17 cellular contexts compared by ENCODE assay signal in genomic region chr11:44622190-44622650, GRCh38. TPM values are rescaled to one million over a fixed set of nuclear protein-coding genes. Genes with fewer than 3 reads are reported as not detected.
A peak's percentile ranks its signal among the peaks of the same experiment; 100 is the strongest.
DNase-seq lines count a peak whose midpoint lies in the region; ATAC-seq, FAIRE-seq and TF ChIP-seq lines count a peak whose summit lies in the region.
"Had no signal": no experiment of that assay in that cellular context is flagged by ENCODE, and none has a peak within 500 bp of the region (broad histone marks: within the 10 kb centered on the region; RNA-seq: fewer than 3 reads in every experiment).

No MANE protein-coding gene starts in this region.

- H3K4me1 ChIP-seq in SJCRH30 (peaks cover 43% of the 10 kb centered on the region), H1 (replicated peaks in 1 of 4; ENCODE audit: control insufficient read depth in 3 of 4, insufficient read depth in 4 of 4, low read length in 3 of 4) (no peaks in the 10 kb centered on the region; a peak in 2 of 7 replicates)

- TF ChIP-seq RAD21 in H1 (IDR thresholded peaks at IDR 0.05 in 1 of 2, conservative IDR thresholded peaks at IDR 0.05 in 1 of 2; ENCODE audit: low read depth in 2 of 2, low read length in 2 of 2) = no peak

- H4K91ac ChIP-seq in H1 (replicated peaks; ENCODE audit: insufficient read length, low read length) = no peak overlapping the region

- H3K36me3 Mint-ChIP-seq in progenitor cell of endocrine pancreas (ENCODE audit: insufficient read depth) = no peaks in the 10 kb centered on the region

- H2BK120ac ChIP-seq in H1 (replicated peaks; ENCODE audit: low read depth, low read length) = no peak overlapping the region

- peaks cover 9% of the 10 kb centered on the region for H3K36me3 ChIP-seq in SJCRH30
- H3K36me3 ChIP-seq in H1 (ENCODE audit: control insufficient read depth in 2 of 4, insufficient read depth in 4 of 4, low read length in 3 of 4) = no peaks in the 10 kb centered on the region

- no peak for TF ChIP-seq CTCF in H1 (IDR thresholded peaks at IDR 0.05; ENCODE audit: control extremely low read depth in 1 of 3, insufficient read depth in 1 of 3, low read depth in 1 of 3, low read length in 3 of 3)
- no peak for TF ChIP-seq CTCF in progenitor cell of endocrine pancreas (IDR thresholded peaks at IDR 0.05; ENCODE audit: unreplicated experiment)

- H3K4ac ChIP-seq in H1 (replicated peaks; ENCODE audit: insufficient read length, low read depth, low read length) = no peak overlapping the region

- H3K27ac Mint-ChIP-seq in progenitor cell of endocrine pancreas = no peak overlapping the region

- no peak overlapping the region for H2BK5ac ChIP-seq in H1 (ENCODE audit: low read depth, low read length)

- no peak overlapping the region for H4K5ac ChIP-seq in H1 (ENCODE audit: insufficient read length, low read depth, low read length)

- no peak overlapping the region for H3K4me3 Mint-ChIP-seq in progenitor cell of endocrine pancreas (ENCODE audit: low read depth)
- H3K4me3 Mint-ChIP-seq: CD4-positive, alpha-beta T cell had no signal

- no peak for FAIRE-seq in H1 (lab: Jason Lieb, UNC)
- FAIRE-seq: frontal cortex had no signal

- no peak overlapping the region for H3K18ac ChIP-seq in H1 (ENCODE audit: extremely low read depth, low read length)

- TF ChIP-seq POLR2A in H1 (IDR thresholded peaks at IDR 0.05; ENCODE audit: control extremely low read depth in 1 of 2, low read depth in 2 of 2, low read length in 2 of 2) = no peak

- H3K79me2 ChIP-seq in H1 (ENCODE audit: control insufficient read depth in 1 of 2, insufficient read depth in 2 of 2, low read length in 2 of 2) = no peaks in the 10 kb centered on the region

- H3K9ac ChIP-seq in H1 (replicated peaks in 1 of 4; ENCODE audit: extremely low read depth in 1 of 4, low read depth in 3 of 4, low read length in 3 of 4) = no peak overlapping the region
- H3K9ac ChIP-seq: GM23248 had no signal

- no peak overlapping the region for H3K56ac ChIP-seq in H1 (replicated peaks; ENCODE audit: insufficient read length, low read depth, low read length)

- no peak overlapping the region for H3K14ac ChIP-seq in H1 (ENCODE audit: insufficient read length)

- H2AFZ ChIP-seq in H1 (ENCODE audit: low read length) = no peak overlapping the region

- CTCF ChIA-PET in H1 (lab: Charles Lee; ENCODE audit: partially characterized antibody) = interaction anchor here (0.6 to 8.8 kb wide), 57 partner anchors 9 to 488 kb away, joined by 3 to 162 read pairs (median 4); partner anchors contain the start of gene TSPAN18

- no peaks in the 10 kb centered on the region for H4K20me1 ChIP-seq in H1 (replicated peaks in 1 of 2; ENCODE audit: control insufficient read depth in 1 of 2, insufficient read depth in 2 of 2, low read length in 2 of 2)

- no peak overlapping the region for H2BK12ac ChIP-seq in H1 (ENCODE audit: low read depth, low read length)

- H3K27ac ChIP-seq in SJCRH30 (no peak overlapping the region; the same call in 1 of the 2 replicates), H1 (ENCODE audit: low read depth, low read length) (no peak overlapping the region)
- H3K27ac ChIP-seq: GM23248, VCaP had no signal

- no peak overlapping the region; a peak in 1 of 4 replicates for H3K4me2 ChIP-seq in H1 (ENCODE audit: insufficient read depth in 1 of 2, low read depth in 2 of 2, low read length in 2 of 2)

- H4K8ac ChIP-seq in H1 (ENCODE audit: extremely low read depth, insufficient read depth, low read length) = no peak overlapping the region; the same call in 1 of the 2 replicates

- 96% methylated on average over 3 of the region's 4 CpGs; no CpG with 5 or more reads in 1 of the 2 experiments for WGBS in H1 (ENCODE audit: extremely low coverage in 1 of 2, insufficient coverage in 1 of 2, insufficient read length in 1 of 2, insufficient replicate concordance in 2 of 2, low coverage in 1 of 2, low lambda C conversion rate in 2 of 2, missing lambda C conversion rate in 1 of 2), 2 experiments

- H3K4me3 ChIP-seq in SJCRH30 (no peak overlapping the region), H1 (ENCODE audit: extremely low read depth in 1 of 4, insufficient read depth in 2 of 4, low read depth in 3 of 4, low read length in 4 of 4) (no peak overlapping the region)
- H3K4me3 ChIP-seq: GM23248 had no signal

- no peaks in the 10 kb centered on the region for H3K79me1 ChIP-seq in H1 (ENCODE audit: low read depth, low read length)

- no peak for ATAC-seq in HG02981 (IDR thresholded peaks at IDR 0.05; ENCODE audit: unreplicated experiment)

- no peak for TF ChIP-seq EP300 in H1 (IDR thresholded peaks at IDR 0.05; ENCODE audit: borderline replicate concordance in 1 of 2, low read depth in 2 of 2, low read length in 2 of 2)

- H2BK20ac ChIP-seq in H1 (ENCODE audit: low read length) = 0 out of 2 replicates have a peak overlapping the region, but pooled peaks have one; percentile 43

- no peak overlapping the region for H2AK5ac ChIP-seq in H1 (ENCODE audit: low read depth, low read length)

- DNase-seq in Daoy (ENCODE audit: low read depth) (peak; percentile 0), SJCRH30 (peak; percentile 7 to 13), H1 (ENCODE audit: low read depth in 1 of 2, low spot score in 2 of 2) (peak in 1 of 2 experiments; percentile 38), progenitor cell of endocrine pancreas (ENCODE audit: low spot score, unreplicated experiment) (peak; percentile 6), GM19240 (ENCODE audit: insufficient read length, low spot score) (no peak), dedifferentiated amniotic fluid mesenchymal stem cell (ENCODE audit: extremely low spot score) (no peak), NCI-H226 (no peak)
- DNase-seq: effector CD8-positive, alpha-beta T cell; GM23248; NCI-H1694 treated with DMSO at 0.1 percent for 48 hours; NCI-H69; SIG-M5; stimulated activated naive CD4-positive, alpha-beta T cell treated with Interleukin-2 at 50 U/mL for 16 hours had no signal

- no peak overlapping the region for H3K23ac ChIP-seq in H1 (ENCODE audit: insufficient read length)

- H3K9me3 Mint-ChIP-seq in progenitor cell of endocrine pancreas (ENCODE audit: low read depth) = peaks cover 3% of the 10 kb centered on the region
- H3K9me3 Mint-ChIP-seq: CD4-positive, alpha-beta T cell had no signal

- H3K9me3 ChIP-seq in SJCRH30 (replicated peaks) (no peaks in the 10 kb centered on the region), H1 (ENCODE audit: insufficient read depth in 2 of 2, low read depth in 1 of 2, low read length in 1 of 2) (no peaks in the 10 kb centered on the region)

- H3K4me1 Mint-ChIP-seq in progenitor cell of endocrine pancreas (ENCODE audit: low read depth) = peaks cover 2% of the 10 kb centered on the region

- no peaks in the 10 kb centered on the region for H3K23me2 ChIP-seq in H1 (ENCODE audit: low read depth, low read length)

- no peaks in the 10 kb centered on the region for H3K27me3 ChIP-seq in SJCRH30
- H3K27me3 ChIP-seq in H1 (replicated peaks in 1 of 4; ENCODE audit: control insufficient read depth in 3 of 4, extremely low read depth in 1 of 4, insufficient read depth in 3 of 4, low read length in 3 of 4) = peaks cover 0 to 9% (median 7%) of the 10 kb centered on the region in 4 experiments; a peak in 4 of 7 replicates

- POLR2A ChIA-PET in H1 (lab: Charles Lee; ENCODE audit: partially characterized antibody) = interaction anchor here (1.1 to 1.6 kb wide), 3 partner anchors 104 to 154 kb away, joined by 3 to 5 read pairs (median 4); partner anchors contain the start of gene TSPAN18

- H2BK15ac ChIP-seq in H1 (ENCODE audit: low read length) = no peak overlapping the region; the same call in 1 of the 2 replicates

- peaks cover 27% of the 10 kb centered on the region for H3K27me3 Mint-ChIP-seq in progenitor cell of endocrine pancreas
- H3K27me3 Mint-ChIP-seq: CD4-positive, alpha-beta T cell had no signal

TF ChIP-seq in H1, 55 proteins besides CTCF, POLR2A, EP300 and RAD21:
- TF ChIP-seq BCL11A (IDR thresholded peaks at IDR 0.05; ENCODE audit: low read depth in 2 of 2, low read length in 2 of 2) (no peak), YY1 (IDR thresholded peaks at IDR 0.05; ENCODE audit: low read depth, low read length) (no peak), ATF2 (IDR thresholded peaks at IDR 0.05; ENCODE audit: low read length) (no peak), SIN3A (conservative IDR thresholded peaks at IDR 0.05 in 1 of 2, IDR thresholded peaks at IDR 0.05 in 1 of 2; ENCODE audit: low read depth in 1 of 2, low read length in 2 of 2) (no peak)

RNA-seq across cellular contexts. Expression of gene CD82, which starts 56.8 kb away (rescaled TPM):
- 42.7 and 48.5 TPM in 2 replicates for total RNA-seq in Daoy (2014; rRNA removed; shearing (Covaris generic))
- 81.8 and 90.6 TPM in 2 replicates for total RNA-seq in SJCRH30 (2014; rRNA removed; shearing (Covaris generic))
- total RNA-seq in H1 (2021; fragmentation: NEBNext Ultra II Directional; extraction: Animal tissue kit (Norgen Biotek cat#: 25700)) = 7.9 and 8.6 TPM in 2 replicates
- polyA plus RNA-seq in H1 (2011; rRNA removed) = 10.1 and 10.3 TPM in 2 replicates
- 11.5 TPM for polyA plus RNA-seq in H1 (2011; cell fraction: cytosol; rRNA removed)
- 5.3 TPM for polyA plus RNA-seq in H1 (2011; cell fraction: nucleus; rRNA removed)
- polyA plus RNA-seq in H1 (2012, experiment 1 of 2) = 6.0 to 11.2 TPM (median 8.8 TPM) in 4 replicates
- 5.3 TPM for polyA plus RNA-seq in H1 (2012, experiment 2 of 2)
- 6.9 TPM for polyA plus RNA-seq in H1 (2013, experiment 1 of 2)
- 7.0 TPM for polyA plus RNA-seq in H1 (2013, experiment 2 of 2)
- 3.8 and 10.3 TPM in 2 replicates for polyA minus RNA-seq in H1 (2011; rRNA and poly(A)+ RNA removed)
- 6.8 TPM for polyA minus RNA-seq in H1 (2011; cell fraction: cytosol; rRNA and poly(A)+ RNA removed)
- 2.9 TPM for polyA minus RNA-seq in H1 (2011; cell fraction: nucleus; rRNA and poly(A)+ RNA removed)
- total RNA-seq in progenitor cell of endocrine pancreas = 9.3 and 9.4 TPM in 2 replicates

Comparison
In these comparisons a context has a peak if more than half of its experiments do, and no peak if none do; other contexts are left out.
1. DNase-seq: peak in Daoy (single experiment), SJCRH30 (2 of 2) and progenitor cell of endocrine pancreas (single experiment); none in GM19240 (single experiment), dedifferentiated amniotic fluid mesenchymal stem cell (single experiment) and NCI-H226 (single experiment).